Comparison of ENCODE assay signal across 1 cellular context in the genomic region with DNA sequence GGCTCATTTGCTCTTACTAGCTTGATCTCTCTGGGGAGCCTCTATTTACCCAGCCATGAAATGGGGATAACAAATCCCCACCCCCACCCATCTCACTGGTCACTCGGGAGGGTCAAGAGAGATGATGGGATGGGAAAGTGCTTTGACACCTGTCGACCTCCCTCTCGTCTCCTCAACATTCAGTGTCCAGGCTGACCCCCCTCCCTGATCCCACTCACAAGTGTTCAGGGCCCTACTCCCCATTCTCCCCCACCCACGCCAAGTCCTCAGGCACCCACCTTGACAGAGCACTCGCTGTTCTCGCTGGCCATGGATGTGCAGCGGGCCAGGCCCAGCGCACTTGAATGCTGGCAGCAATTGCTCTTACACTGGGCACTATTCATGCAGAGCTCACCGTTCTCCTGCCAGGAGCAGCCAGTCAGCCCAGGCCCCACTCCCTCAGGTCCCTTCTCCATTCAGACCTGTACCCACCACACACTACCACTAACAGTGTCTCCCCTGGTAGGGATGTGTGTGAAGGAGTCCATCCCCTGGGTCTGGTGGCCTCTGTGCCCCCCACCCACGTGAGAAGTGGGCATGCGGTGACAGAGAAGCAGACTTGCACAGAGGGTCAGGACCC.
TF ChIP-seq lines count a peak whose summit lies in the region.

No MANE protein-coding gene starts in this region.

TF ChIP-seq in GM23338, 12 proteins besides CTCF, POLR2A, EP300 and RAD21 (continued from another document):
- TF ChIP-seq EZH2phosphoT487 (IDR thresholded peaks at IDR 0.05; ENCODE audit: unreplicated experiment) (no peak), JUNB (IDR thresholded peaks at IDR 0.05; ENCODE audit: unreplicated experiment) (no peak), ZNF114 (CRISPR knock-in tag; IDR thresholded peaks at IDR 0.05) (no peak), NANOG (IDR thresholded peaks at IDR 0.05; ENCODE audit: borderline replicate concordance) (no peak)
